Comparison of ENCODE assay signal across 25 cellular contexts in the genomic region with DNA sequence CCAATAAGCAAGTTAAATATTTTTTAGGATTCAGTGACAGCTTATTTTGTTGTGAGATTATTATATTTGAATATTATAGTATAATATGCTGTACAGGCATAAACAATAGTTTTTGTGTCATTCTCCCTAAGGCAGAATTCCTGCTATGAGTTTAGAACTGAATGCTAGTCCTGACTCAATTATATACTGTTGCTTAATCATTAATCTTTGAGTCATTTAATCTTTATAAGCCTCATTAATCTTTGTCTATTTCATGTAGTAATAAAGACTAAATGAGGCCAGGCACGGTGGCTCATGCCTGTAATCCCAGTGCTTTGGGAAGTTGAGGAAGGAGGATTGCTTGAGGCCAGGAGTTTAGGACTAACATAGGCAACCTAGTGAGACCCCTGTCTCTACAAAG.
"Had no signal": no experiment of that assay in that cellular context is flagged by ENCODE, and none has a peak within 500 bp of the region (broad histone marks: within the 10 kb centered on the region; RNA-seq: fewer than 3 reads in every experiment).

No MANE protein-coding gene starts in this region.

- H3K27ac ChIP-seq: SJSA1, SK-N-MC had no signal

- H3K4me3 ChIP-seq: MG63, SJSA1, SK-N-MC had no signal

- H3K9me3 ChIP-seq: MG63, SJSA1 had no signal

- H3K27me3 ChIP-seq: MG63, SJSA1 had no signal

- H3K36me3 ChIP-seq: MG63 had no signal

- DNase-seq: IMR-90, Karpas-422, KG1, MG63, NCI-H1092, NCI-H1105 treated with DMSO at 0.1 percent for 48 hours, NCI-H1417 treated with DMSO at 0.1 percent for 48 hours, NCI-H146, NCI-H1694 treated with DMSO at 0.1 percent for 48 hours, NCI-H1930, NCI-H2081, NCI-H2107, NCI-H2171, NCI-H226, NCI-H446, NCI-H510A, NCI-H524 treated with DMSO at 0.1 percent for 48 hours, NCI-H69, NCI-H774, Right ventricle myocardium superior, RPMI8226, SIG-M5 had no signal

- FAIRE-seq: HepG2 had no signal

- ATAC-seq: HepG2 had no signal
